Comparison of ENCODE assay signal across 18 cellular contexts in the genomic region with DNA sequence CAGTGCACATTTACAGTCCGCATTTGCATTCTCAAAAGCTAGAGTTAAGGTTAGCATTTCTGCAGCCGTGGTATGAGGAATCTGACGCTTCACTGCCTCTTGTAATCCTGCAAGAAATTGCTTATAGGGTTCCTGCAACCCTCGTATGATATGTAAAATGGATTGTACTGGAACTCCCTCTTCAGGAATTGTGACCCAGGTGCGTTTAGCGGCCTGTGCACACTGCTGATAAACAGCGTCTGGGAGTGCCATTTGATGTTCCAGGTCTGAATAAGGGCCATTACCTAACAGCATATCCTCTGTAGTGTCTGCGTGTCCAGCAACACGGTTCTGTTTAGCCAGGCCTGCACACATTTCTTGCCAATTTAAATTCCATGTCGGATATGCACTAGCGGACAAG.
"Had no signal": no experiment of that assay in that cellular context is flagged by ENCODE, and none has a peak within 500 bp of the region (broad histone marks: within the 10 kb centered on the region; RNA-seq: fewer than 3 reads in every experiment).

No MANE protein-coding gene starts in this region.

- H3K27me3 ChIP-seq: body of pancreas, sigmoid colon, testis had no signal

- H3K27ac Mint-ChIP-seq: activated naive CD4-positive, alpha-beta T cell treated with anti-CD3 and anti-CD28 coated beads, Interleukin-2, amount 50 U/mL, for 72 hours; activated T-cell treated with anti-CD3 and anti-CD28 coated beads, Interleukin-2, amount 50 U/mL, for 24 hours had no signal

- H3K27me3 Mint-ChIP-seq: activated T-cell treated with anti-CD3 and anti-CD28 coated beads, Interleukin-2, amount 50 U/mL, for 24 hours had no signal

- H3K27ac ChIP-seq: body of pancreas, gastrocnemius medialis, sigmoid colon, testis had no signal

- H3K9me3 ChIP-seq: body of pancreas, gastrocnemius medialis, sigmoid colon, testis had no signal

- H3K4me1 ChIP-seq: body of pancreas, gastrocnemius medialis, testis had no signal

- H3K4me3 Mint-ChIP-seq: activated T-cell treated with anti-CD3 and anti-CD28 coated beads, Interleukin-2, amount 50 U/mL, for 24 hours had no signal

- H3K4me3 ChIP-seq: body of pancreas, gastrocnemius medialis, sigmoid colon, testis had no signal

- ATAC-seq: activated naive CD4-positive, alpha-beta T cell treated with anti-CD3 and anti-CD28 coated beads, Interleukin-2, amount 50 U/mL, for 72 hours; body of pancreas; gastrocnemius medialis; stimulated activated naive CD8-positive, alpha-beta T cell treated with anti-CD3 and anti-CD28 coated beads, Interleukin-15, Interleukin-2, amounts not matched to agents 100 U/mL and 50 U/mL, for 24 hours had no signal

- H3K36me3 ChIP-seq: gastrocnemius medialis, sigmoid colon had no signal

- DNase-seq: activated CD4-positive, alpha-beta T cell treated with anti-CD3 and anti-CD28 coated beads, Interleukin-2, amount 50 U/mL, for 4 hours; activated CD4-positive, CD25-positive, alpha-beta regulatory T cell treated with anti-CD3 and anti-CD28 coated beads, Interleukin-2, amount 50 U/mL, for 72 hours; activated effector memory CD4-positive, alpha-beta T cell treated with Interleukin-2 at 50 U/mL for 16 hours; activated T-cell treated with anti-CD3 and anti-CD28 coated beads, Interleukin-2, amount 50 U/mL, for 24 hours; amniotic stem cell; body of pancreas; central memory CD4-positive, alpha-beta T cell; cortex of kidney; effector CD8-positive, alpha-beta T cell; gastrocnemius medialis; islet precursor cell; sigmoid colon; stimulated activated CD4-positive, alpha-beta T cell treated with anti-CD3 and anti-CD28 coated beads, Interleukin-12 subunit alpha, Interleukin-12 subunit beta, amount 100 ng/mL, for 4 hours; stimulated activated CD4-positive, alpha-beta T cell treated with anti-CD3 and anti-CD28 coated beads, Interleukin-2, amount 100 ng/mL, for 48 hours; stimulated activated CD8-positive, alpha-beta memory T cell treated with anti-CD3 and anti-CD28 coated beads, Interleukin-4, amount 100 ng/mL, for 48 hours; stimulated activated naive CD8-positive, alpha-beta T cell treated with anti-CD3 and anti-CD28 coated beads, Interleukin-15, Interleukin-2, amounts not matched to agents 100 U/mL and 50 U/mL, for 24 hours; testis had no signal
